ENCODE assay signal across 28 cellular contexts in genomic region chr5:168768172-168768571, GRCh38.
"Had no signal": no experiment of that assay in that cellular context is flagged by ENCODE, and none has a peak within 500 bp of the region (broad histone marks: within the 10 kb centered on the region; RNA-seq: fewer than 3 reads in every experiment).

No MANE protein-coding gene starts in this region.

- H3K9me3 Mint-ChIP-seq: stimulated activated naive CD8-positive, alpha-beta T cell treated with anti-CD3 and anti-CD28 coated beads, Interleukin-15, Interleukin-2, amounts not matched to agents 100 ng/mL and 50 ng/mL, for 24 hours had no signal

- H3K27me3 ChIP-seq: stomach, suprapubic skin, testis, thyroid gland, tibial artery, tibial nerve, transverse colon, upper lobe of left lung, uterus, vagina had no signal

- H3K4me1 Mint-ChIP-seq: stimulated activated effector memory CD8-positive, alpha-beta T cell treated with anti-CD3 and anti-CD28 coated beads, Interleukin-12 subunit alpha, Interleukin-12 subunit beta, amount 100 ng/mL, for 72 hours; stimulated activated memory B cell treated with anti-CD40 and anti-IgM and Interleukin-4, amounts not matched to agents 10 μg/mL and 1 μg/mL and 100 μg/mL, for 72 hours; stimulated activated naive B cell treated with anti-CD40 and anti-IgM and Interleukin-4, amounts not matched to agents 10 μg/mL and 1 μg/mL and 100 μg/mL, for 72 hours; stimulated activated naive CD8-positive, alpha-beta T cell treated with anti-CD3 and anti-CD28 coated beads, Interleukin-15, amount 100 ng/mL, for 72 hours had no signal

- H3K27ac ChIP-seq: stomach, suprapubic skin, testis, thoracic aorta, thyroid gland, tibial nerve, transverse colon, upper lobe of left lung, uterus, vagina had no signal

- H3K36me3 Mint-ChIP-seq: stimulated activated effector memory CD8-positive, alpha-beta T cell treated with anti-CD3 and anti-CD28 coated beads, Interleukin-12 subunit alpha, Interleukin-12 subunit beta, amount 100 ng/mL, for 72 hours; stimulated activated memory B cell treated with anti-CD40 and anti-IgM and Interleukin-4, amounts not matched to agents 10 μg/mL and 1 μg/mL and 100 μg/mL, for 72 hours; stimulated activated naive B cell treated with anti-CD40 and anti-IgM and Interleukin-4, amounts not matched to agents 10 μg/mL and 1 μg/mL and 100 μg/mL, for 72 hours had no signal

- H3K4me1 ChIP-seq: stomach, testis, transverse colon, upper lobe of left lung, uterus had no signal

- FAIRE-seq: urothelium cell line had no signal

- H3K4me3 Mint-ChIP-seq: stimulated activated effector memory CD8-positive, alpha-beta T cell treated with anti-CD3 and anti-CD28 coated beads, Interleukin-12 subunit alpha, Interleukin-12 subunit beta, amount 100 ng/mL, for 72 hours; stimulated activated memory B cell treated with anti-CD40 and anti-IgM and Interleukin-4, amounts not matched to agents 10 μg/mL and 1 μg/mL and 100 μg/mL, for 72 hours; stimulated activated naive B cell treated with anti-CD40 and anti-IgM and Interleukin-4, amounts not matched to agents 10 μg/mL and 1 μg/mL and 100 μg/mL, for 72 hours; stimulated activated naive CD8-positive, alpha-beta T cell treated with anti-CD3 and anti-CD28 coated beads, Interleukin-15, amount 100 ng/mL, for 72 hours; stimulated activated naive CD8-positive, alpha-beta T cell treated with anti-CD3 and anti-CD28 coated beads, Interleukin-15, Interleukin-2, amounts not matched to agents 100 ng/mL and 50 ng/mL, for 24 hours; type B pancreatic cell had no signal

- H3K27me3 Mint-ChIP-seq: stimulated activated naive CD8-positive, alpha-beta T cell treated with anti-CD3 and anti-CD28 coated beads, Interleukin-15, Interleukin-2, amounts not matched to agents 100 ng/mL and 50 ng/mL, for 24 hours had no signal

- H3K4me3 ChIP-seq: stomach, suprapubic skin, testis, thoracic aorta, thyroid gland, tibial artery, tibial nerve, transverse colon, upper lobe of left lung, uterus, vagina had no signal

- ATAC-seq: stimulated activated effector memory CD8-positive, alpha-beta T cell treated with anti-CD3 and anti-CD28 coated beads, Interleukin-12 subunit alpha, Interleukin-12 subunit beta, amount 100 ng/mL, for 72 hours; stimulated activated memory B cell treated with anti-CD40 and anti-IgM and Interleukin-4, amounts not matched to agents 10 μg/mL and 1 μg/mL and 100 μg/mL, for 72 hours; stimulated activated naive B cell treated with anti-CD40 and anti-IgM and Interleukin-4, amounts not matched to agents 10 μg/mL and 1 μg/mL and 100 μg/mL, for 72 hours; stimulated activated naive CD8-positive, alpha-beta T cell treated with anti-CD3 and anti-CD28 coated beads, Interleukin-15, amount 100 ng/mL, for 72 hours; stimulated activated naive CD8-positive, alpha-beta T cell treated with anti-CD3 and anti-CD28 coated beads, Interleukin-15, Interleukin-2, amounts not matched to agents 100 U/mL and 50 U/mL, for 24 hours had no signal

- H3K36me3 ChIP-seq: transverse colon, upper lobe of left lung, uterus, vagina had no signal

- DNase-seq: stimulated activated CD4-positive, alpha-beta T cell treated with anti-CD3 and anti-CD28 coated beads, Interleukin-2, amount 100 ng/mL, for 48 hours; stimulated activated CD4-positive, alpha-beta T cell treated with anti-CD3 and anti-CD28 coated beads, Interleukin-4, amount 100 ng/mL, for 1 hour; stimulated activated CD4-positive, alpha-beta T cell treated with anti-CD3 and anti-CD28 coated beads, Interleukin-4, amount 100 ng/mL, for 24 hours; stimulated activated CD4-positive, alpha-beta T cell treated with anti-CD3 and anti-CD28 coated beads, Interleukin-4, amount 100 ng/mL, for 4 hours; stimulated activated CD8-positive, alpha-beta memory T cell treated with anti-CD3 and anti-CD28 coated beads, Interleukin-4, amount 100 ng/mL, for 48 hours; stimulated activated naive B cell treated with anti-CD40 and anti-IgM and Interleukin-4, amounts not matched to agents 10 μg/mL and 1 μg/mL and 100 μg/mL, for 72 hours; stimulated activated naive CD4-positive, alpha-beta T cell; stimulated activated naive CD4-positive, alpha-beta T cell treated with Interleukin-2 at 50 U/mL for 16 hours; stimulated activated naive CD8-positive, alpha-beta T cell treated with anti-CD3 and anti-CD28 coated beads, Interleukin-15, amount 100 ng/mL, for 72 hours; stimulated activated naive CD8-positive, alpha-beta T cell treated with anti-CD3 and anti-CD28 coated beads, Interleukin-15, Interleukin-2, amounts not matched to agents 100 U/mL and 50 U/mL, for 24 hours; stomach; substantia nigra; testis; thyroid gland; tibial artery; transverse colon; trophoblast cell; upper lobe of left lung; uterus had no signal

- H3K9me3 ChIP-seq: suprapubic skin, testis, thoracic aorta, thyroid gland, tibial artery, transverse colon, upper lobe of left lung, uterus, vagina had no signal

- H3K27ac Mint-ChIP-seq: stimulated activated effector memory CD8-positive, alpha-beta T cell treated with anti-CD3 and anti-CD28 coated beads, Interleukin-12 subunit alpha, Interleukin-12 subunit beta, amount 100 ng/mL, for 72 hours; stimulated activated memory B cell treated with anti-CD40 and anti-IgM and Interleukin-4, amounts not matched to agents 10 μg/mL and 1 μg/mL and 100 μg/mL, for 72 hours; stimulated activated naive B cell treated with anti-CD40 and anti-IgM and Interleukin-4, amounts not matched to agents 10 μg/mL and 1 μg/mL and 100 μg/mL, for 72 hours; stimulated activated naive CD8-positive, alpha-beta T cell treated with anti-CD3 and anti-CD28 coated beads, Interleukin-15, Interleukin-2, amounts not matched to agents 100 ng/mL and 50 ng/mL, for 24 hours; type B pancreatic cell had no signal
